ENCODE assay signal across 8 cellular contexts in the genomic region with DNA sequence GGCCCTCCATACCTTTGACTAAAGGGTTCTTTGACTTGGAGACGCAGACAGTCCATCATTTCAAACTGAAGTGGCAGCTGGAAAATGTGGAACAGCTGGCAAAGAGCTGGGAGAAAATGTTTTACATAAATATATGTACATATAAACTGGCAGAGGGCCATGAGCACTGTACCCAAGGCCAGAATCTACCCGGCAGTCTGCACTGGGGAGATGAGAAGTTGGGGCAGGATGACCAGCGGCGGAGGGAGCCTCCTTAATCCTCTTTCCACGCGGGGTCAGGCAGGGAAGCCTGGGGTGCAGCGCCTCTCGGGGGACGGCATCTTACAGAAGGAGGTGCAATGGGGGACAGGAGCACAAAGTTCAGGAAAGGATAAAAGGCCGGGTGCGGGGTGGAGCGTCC. TPM values are rescaled to one million over a fixed set of nuclear protein-coding genes. Genes with fewer than 3 reads are reported as not detected.
A peak's percentile ranks its signal among the peaks of the same experiment; 100 is the strongest.
DNase-seq lines count a peak whose midpoint lies in the region; ATAC-seq, FAIRE-seq and TF ChIP-seq lines count a peak whose summit lies in the region.

No MANE protein-coding gene starts in this region.

- H3K27ac ChIP-seq in A549, result no peak overlapping the region
- peak overlapping the region; percentile 94 for H3K27ac ChIP-seq in HUES48 (ENCODE audit: low read depth, low read length)
- peak overlapping the region; percentile 58 for H3K27ac ChIP-seq in muscle layer of duodenum (ENCODE audit: low read length)

- H3K4me2 ChIP-seq in A549, result peak overlapping the region; percentile 84

- DNase-seq in A549 (ENCODE audit: low read depth in 1 of 2, low spot score in 1 of 2), result no peak
- no peak for DNase-seq in choroid plexus epithelial cell (ENCODE audit: low read depth)
- no peak for DNase-seq in stimulated activated CD4-positive, alpha-beta T cell treated with anti-CD3 and anti-CD28 coated beads, Interleukin-2, amount 100 ng/mL, for 48 hours
- DNase-seq in COR-L47 (lab: John Stamatoyannopoulos, UW), result no peak
- DNase-seq in NCI-H1092 (lab: John Stamatoyannopoulos, UW), result no peak
- DNase-seq in HK-2 (ENCODE audit: unreplicated experiment), result no peak

- H3K4me1 ChIP-seq in A549 (no peaks in the 10 kb centered on the region), HUES48 (ENCODE audit: control insufficient read depth, insufficient read depth, low read length) (peaks cover 67% of the 10 kb centered on the region), muscle layer of duodenum (ENCODE audit: control insufficient read depth in 1 of 2, insufficient read depth in 2 of 2, low read length in 2 of 2) (peaks cover 0 to 42% of the 10 kb centered on the region in 2 donors)

- POLR2A ChIA-PET in A549 (lab: Yijun Ruan, JAX), result no interaction called here

- CTCF ChIA-PET in A549 (lab: Yijun Ruan, JAX), result no interaction called here

- TF ChIP-seq CTCF in A549 (IDR thresholded peaks at IDR 0.05), result no peak
- no peak for TF ChIP-seq CTCF in choroid plexus epithelial cell (conservative IDR thresholded peaks at IDR 0.05; ENCODE audit: low read depth, low read length)

- TF ChIP-seq RAD21 in A549 (conservative IDR thresholded peaks at IDR 0.05 in 1 of 2, IDR thresholded peaks at IDR 0.05 in 1 of 2), result no peak

- WGBS in A549 (ENCODE audit: missing lambda C conversion rate), result 42% methylated on average over 12 of the region's 12 CpGs

- peak overlapping the region; percentile 43 for H3K9ac ChIP-seq in HUES48 (ENCODE audit: low read depth, low read length)

- no peak for TF ChIP-seq POLR2A in A549 (IDR thresholded peaks at IDR 0.05; ENCODE audit: low read length)

- FAIRE-seq in A549 (lab: Jason Lieb, UNC), result no peak

- ATAC-seq in A549, result no peak

- no peak for TF ChIP-seq EP300 in A549 (IDR thresholded peaks at IDR 0.05)

- no peaks in the 10 kb centered on the region for H3K9me3 ChIP-seq in A549
- H3K9me3 ChIP-seq in HUES48 (ENCODE audit: control insufficient read depth, insufficient read depth, low read length), result no peaks in the 10 kb centered on the region
- no peaks in the 10 kb centered on the region for H3K9me3 ChIP-seq in muscle layer of duodenum (ENCODE audit: control insufficient read depth in 1 of 2, low read length in 2 of 2)

- H3K4me3 ChIP-seq in A549 (peak overlapping the region; percentile 58), HUES48 (ENCODE audit: low read depth, low read length) (peak overlapping the region; percentile 97), choroid plexus epithelial cell (ENCODE audit: low read depth, low read length) (peak overlapping the region; percentile 82), muscle layer of duodenum (ENCODE audit: low read depth in 1 of 2, low read length in 2 of 2) (peak overlapping the region; percentile 78 to 86)

- H3K27me3 ChIP-seq in HUES48 (ENCODE audit: control insufficient read depth, insufficient read depth, low read length) (peaks cover 38% of the 10 kb centered on the region), muscle layer of duodenum (ENCODE audit: low read depth, low read length) (no peaks in the 10 kb centered on the region)

- H3K36me3 ChIP-seq in HUES48 (ENCODE audit: control insufficient read depth, insufficient read depth, low read length) (no peaks in the 10 kb centered on the region), muscle layer of duodenum (ENCODE audit: control insufficient read depth in 1 of 2, insufficient read depth in 2 of 2, low read length in 2 of 2) (no peaks in the 10 kb centered on the region)

TF ChIP-seq in A549, 52 proteins besides CTCF, POLR2A, EP300 and RAD21:
- TF ChIP-seq, protein P1, sequence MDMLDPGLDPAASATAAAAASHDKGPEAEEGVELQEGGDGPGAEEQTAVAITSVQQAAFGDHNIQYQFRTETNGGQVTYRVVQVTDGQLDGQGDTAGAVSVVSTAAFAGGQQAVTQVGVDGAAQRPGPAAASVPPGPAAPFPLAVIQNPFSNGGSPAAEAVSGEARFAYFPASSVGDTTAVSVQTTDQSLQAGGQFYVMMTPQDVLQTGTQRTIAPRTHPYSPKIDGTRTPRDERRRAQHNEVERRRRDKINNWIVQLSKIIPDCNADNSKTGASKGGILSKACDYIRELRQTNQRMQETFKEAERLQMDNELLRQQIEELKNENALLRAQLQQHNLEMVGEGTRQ (IDR thresholded peaks at IDR 0.05), result no peak
- TF ChIP-seq HOXB13 (CRISPR knock-in tag; IDR thresholded peaks at IDR 0.05; ENCODE audit: low read depth), result no peak
- TF ChIP-seq, protein P2, sequence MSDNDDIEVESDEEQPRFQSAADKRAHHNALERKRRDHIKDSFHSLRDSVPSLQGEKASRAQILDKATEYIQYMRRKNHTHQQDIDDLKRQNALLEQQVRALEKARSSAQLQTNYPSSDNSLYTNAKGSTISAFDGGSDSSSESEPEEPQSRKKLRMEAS (IDR thresholded peaks at IDR 0.05), result no peak
- no peak for TF ChIP-seq NFE2L2 (conservative IDR thresholded peaks at IDR 0.05; ENCODE audit: low read length)
- no peak for TF ChIP-seq FOSB (CRISPR knock-in tag; IDR thresholded peaks at IDR 0.05)
- TF ChIP-seq FOSL2 (IDR thresholded peaks at IDR 0.05), result no peak
- no peak for TF ChIP-seq FOSL2 (CRISPR knock-in tag; IDR thresholded peaks at IDR 0.05)
- TF ChIP-seq CHD4 (IDR thresholded peaks at IDR 0.05; ENCODE audit: borderline replicate concordance), result no peak
- TF ChIP-seq, protein P3, sequence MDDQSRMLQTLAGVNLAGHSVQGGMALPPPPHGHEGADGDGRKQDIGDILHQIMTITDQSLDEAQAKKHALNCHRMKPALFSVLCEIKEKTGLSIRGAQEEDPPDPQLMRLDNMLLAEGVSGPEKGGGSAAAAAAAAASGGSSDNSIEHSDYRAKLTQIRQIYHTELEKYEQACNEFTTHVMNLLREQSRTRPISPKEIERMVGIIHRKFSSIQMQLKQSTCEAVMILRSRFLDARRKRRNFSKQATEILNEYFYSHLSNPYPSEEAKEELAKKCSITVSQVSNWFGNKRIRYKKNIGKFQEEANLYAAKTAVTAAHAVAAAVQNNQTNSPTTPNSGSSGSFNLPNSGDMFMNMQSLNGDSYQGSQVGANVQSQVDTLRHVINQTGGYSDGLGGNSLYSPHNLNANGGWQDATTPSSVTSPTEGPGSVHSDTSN (IDR thresholded peaks at IDR 0.05), result no peak
- no peak for TF ChIP-seq KDM5A (IDR thresholded peaks at IDR 0.05)
- TF ChIP-seq ESRRA (IDR thresholded peaks at IDR 0.05; ENCODE audit: borderline replicate concordance, low read length), result no peak
- no peak for TF ChIP-seq RCOR1 (IDR thresholded peaks at IDR 0.05; ENCODE audit: low read depth, low read length)
- no peak for TF ChIP-seq NR3C1 (IDR thresholded peaks at IDR 0.05)
- no peak for TF ChIP-seq HOXB5 (CRISPR knock-in tag; IDR thresholded peaks at IDR 0.05)
- TF ChIP-seq CEBPB (IDR thresholded peaks at IDR 0.05), result no peak
- no peak for TF ChIP-seq HDAC2 (IDR thresholded peaks at IDR 0.05)
- TF ChIP-seq POLR2AphosphoS2 (conservative IDR thresholded peaks at IDR 0.05; ENCODE audit: low read length), result no peak
- no peak for TF ChIP-seq GATA3 (IDR thresholded peaks at IDR 0.05; ENCODE audit: borderline replicate concordance)
- no peak for TF ChIP-seq JUNB (IDR thresholded peaks at IDR 0.05)

RNA-seq across cellular contexts. Expression of a gene that starts 1.3 kb away (rescaled TPM):
- polyA plus RNA-seq in A549 (2011; rRNA removed) (0.12 TPM in 1 of 2 replicates, not detected in the other), A549 (2017; fragmentation: RNase III; extraction: RNeasy Plus Mini Kit Qiagen cat#74134 plus additional on column Dnase treatment) (0.04 to 0.24 TPM (median 0.09 TPM) in 3 replicates)
- polyA plus RNA-seq in A549 (2012; cell fraction: cytosol; rRNA removed), result 0.04 TPM in 1 of 2 replicates, not detected in the other
- polyA plus RNA-seq in A549 (2012; cell fraction: nucleus; rRNA removed), result 0.01 TPM in 1 of 2 replicates, not detected in the other
- polyA minus RNA-seq in A549 (2011; rRNA and poly(A)+ RNA removed), result not detected in 2 replicates

Comparison
In these comparisons a context has a peak if more than half of its experiments do, and no peak if none do; other contexts are left out.
1. H3K27ac ChIP-seq: peak in HUES48 (single experiment) and muscle layer of duodenum (single experiment); none in A549 (0 of 2).
2. Peak in every context shown above with its lines, with median percentiles within 50 percentile points of each other: H3K4me3 ChIP-seq.